Comparison of ENCODE assay signal across 18 cellular contexts in genomic region chr9:127020526-127021078, GRCh38.
A peak's percentile ranks its signal among the peaks of the same experiment; 100 is the strongest.
DNase-seq lines count a peak whose midpoint lies in the region; ATAC-seq, FAIRE-seq and TF ChIP-seq lines count a peak whose summit lies in the region.
"Had no signal": no experiment of that assay in that cellular context is flagged by ENCODE, and none has a peak within 500 bp of the region (broad histone marks: within the 10 kb centered on the region; RNA-seq: fewer than 3 reads in every experiment).

No MANE protein-coding gene starts in this region.

- H3K4me3 ChIP-seq in breast epithelium (no peak overlapping the region), mammary epithelial cell (replicated peaks in 1 of 3; ENCODE audit: insufficient read depth in 1 of 3, low read depth in 2 of 3, low read length in 3 of 3) (no peak overlapping the region), GM12878 (no peak overlapping the region), tibial artery (no peak overlapping the region)
- H3K4me3 ChIP-seq: BLaER1 treated with 17β-estradiol and CSF1 and Interleukin-3, amounts not matched to agents 10 nM and 100 nM; PC-9 had no signal

- in situ Hi-C loops in mammary epithelial cell (cut with MboI; ENCODE audit: low sequenced_read_pairs in 2 of 2) (no loop called here), GM12878 (cut with MboI) (no loop called here)

- DNase-seq in breast epithelium (ENCODE audit: low spot score in 2 of 2) (no peak), mammary epithelial cell (no peak), GM12878 (ENCODE audit: low read depth, low spot score) (no peak), mesothelial cell of epicardium (ENCODE audit: low spot score in 2 of 2, unreplicated experiment in 2 of 2) (no peak), tibial artery (no peak), NCI-H2029 (lab: John Stamatoyannopoulos, UW) (no peak)
- DNase-seq: 8988T, DMS 273 treated with DMSO at 0.1 percent for 48 hours, EL, H7, NCI-H1436, NCI-H226, NCI-H69, PC-9, SHP77 had no signal

- peaks cover 6 to 14% of the 10 kb centered on the region in 2 donors for H3K4me1 ChIP-seq in breast epithelium
- H3K4me1 ChIP-seq in mammary epithelial cell (ENCODE audit: insufficient read depth, low read length) = no peaks in the 10 kb centered on the region
- peaks cover 3% of the 10 kb centered on the region; the same call in 1 of the 2 replicates for H3K4me1 ChIP-seq in GM12878 (ENCODE audit: control insufficient read depth, insufficient read depth, low read length)
- H3K4me1 ChIP-seq in tibial artery = peaks cover 6 to 26% (median 17%) of the 10 kb centered on the region in 4 donors

- H3K27ac ChIP-seq in breast epithelium (peak overlapping the region; percentile 30 to 86), mammary epithelial cell (ENCODE audit: insufficient read depth, low read depth, low read length) (no peak overlapping the region), GM12878 (ENCODE audit: control insufficient read depth, insufficient read depth) (no peak overlapping the region), tibial artery (peak overlapping the region; percentile 44 to 61)
- H3K27ac ChIP-seq: BLaER1 treated with 17β-estradiol and CSF1 and Interleukin-3, amounts not matched to agents 10 nM and 100 nM; PC-9 had no signal

- H2AFZ ChIP-seq in mammary epithelial cell (ENCODE audit: low read depth, low read length) (no peak overlapping the region), GM12878 (ENCODE audit: control insufficient read depth, low read depth, low read length) (no peak overlapping the region)
- H2AFZ ChIP-seq: PC-9 had no signal

- TF ChIP-seq RAD21 in GM12878 (IDR thresholded peaks at IDR 0.05; ENCODE audit: insufficient read depth, low read depth, low read length) = no peak

- TF ChIP-seq EP300 in GM12878 (IDR thresholded peaks at IDR 0.05; ENCODE audit: borderline replicate concordance in 1 of 2, control insufficient read depth in 1 of 2, low read depth in 2 of 2, low read length in 2 of 2) = no peak

- dilution Hi-C loops in mammary epithelial cell (cut with HindIII; ENCODE audit: low sequenced_read_pairs) = no loop called here

- no peak for TF ChIP-seq CTCF in breast epithelium (IDR thresholded peaks at IDR 0.05)
- no peak for TF ChIP-seq CTCF in mammary epithelial cell (conservative IDR thresholded peaks at IDR 0.05 in 1 of 2, IDR thresholded peaks at IDR 0.05 in 1 of 2; ENCODE audit: extremely low read depth in 1 of 2, insufficient read depth in 1 of 2, low read depth in 1 of 2, low read length in 2 of 2)
- TF ChIP-seq CTCF in GM12878 (IDR thresholded peaks at IDR 0.05 in 2 of 3, conservative IDR thresholded peaks at IDR 0.05 in 1 of 3; ENCODE audit: control insufficient read depth in 2 of 3, extremely low read depth in 1 of 3, insufficient read depth in 1 of 3, low read depth in 3 of 3, low read length in 3 of 3) = no peak
- no peak for TF ChIP-seq CTCF in mesothelial cell of epicardium (IDR thresholded peaks at IDR 0.05; ENCODE audit: unreplicated experiment)
- no peak for TF ChIP-seq CTCF in tibial artery (IDR thresholded peaks at IDR 0.05)

- BruUV-seq in mammary epithelial cell (replicated peaks; lab: Mats Ljungman, UMichigan) (no TSS peak), GM12878 (replicated peaks; lab: Mats Ljungman, UMichigan) (no TSS peak)

- H3K4me1 Mint-ChIP-seq in mesothelial cell of epicardium = peaks cover 38% of the 10 kb centered on the region

- no peaks in the 10 kb centered on the region for H4K20me1 ChIP-seq in mammary epithelial cell (ENCODE audit: insufficient read depth, low read length)
- no peaks in the 10 kb centered on the region for H4K20me1 ChIP-seq in GM12878 (ENCODE audit: control insufficient read depth, insufficient read depth)

- FAIRE-seq in GM12878 (lab: Jason Lieb, UNC) = no peak

- H3K27ac Mint-ChIP-seq in mesothelial cell of epicardium = peak overlapping the region; percentile 71

- H3K4me2 ChIP-seq in mammary epithelial cell (ENCODE audit: insufficient read depth, low read depth, low read length) = no peak overlapping the region
- H3K4me2 ChIP-seq in GM12878 (ENCODE audit: control insufficient read depth, insufficient read depth) = no peak overlapping the region
- H3K4me2 ChIP-seq: BLaER1 treated with 17β-estradiol and CSF1 and Interleukin-3, amounts not matched to agents 10 nM and 100 nM; PC-9 had no signal

- H3K9ac ChIP-seq in mammary epithelial cell (ENCODE audit: insufficient read depth, low read length) = no peak overlapping the region
- H3K9ac ChIP-seq in GM12878 (ENCODE audit: control insufficient read depth, insufficient read depth, low read length) = no peak overlapping the region
- H3K9ac ChIP-seq: BLaER1 treated with 17β-estradiol and CSF1 and Interleukin-3, amounts not matched to agents 10 nM and 100 nM had no signal

- ATAC-seq in GM12878 (peak; percentile 53), HG03520 (IDR thresholded peaks at IDR 0.05; ENCODE audit: unreplicated experiment) (no peak), GM18907 (IDR thresholded peaks at IDR 0.05; ENCODE audit: unreplicated experiment) (no peak)

- H3K4me3 Mint-ChIP-seq in mesothelial cell of epicardium = no peak overlapping the region

- H3K27me3 ChIP-seq in breast epithelium (no peaks in the 10 kb centered on the region), mammary epithelial cell (ENCODE audit: insufficient read depth, low read length) (peaks cover 17% of the 10 kb centered on the region), GM12878 (replicated peaks in 1 of 2; ENCODE audit: control insufficient read depth in 2 of 2, insufficient read depth in 2 of 2, low read length in 1 of 2) (no peaks in the 10 kb centered on the region), tibial artery (no peaks in the 10 kb centered on the region)
- H3K27me3 ChIP-seq: BLaER1 treated with 17β-estradiol and CSF1 and Interleukin-3, amounts not matched to agents 10 nM and 100 nM had no signal

- POLR2A ChIA-PET in GM12878 (lab: Charles Lee) = interaction anchor here (0.7 to 1.5 kb wide), 3 partner anchors 9 to 86 kb away, joined by 4 to 10 read pairs (median 4); no protein-coding TSS in a partner anchor

- H3K79me2 ChIP-seq in mammary epithelial cell (ENCODE audit: insufficient read depth, low read length) (no peaks in the 10 kb centered on the region), GM12878 (ENCODE audit: control insufficient read depth, insufficient read depth, low read length) (no peaks in the 10 kb centered on the region)

- H3K9me3 ChIP-seq in breast epithelium (no peaks in the 10 kb centered on the region), mammary epithelial cell (replicated peaks; ENCODE audit: insufficient read depth, low read length) (no peaks in the 10 kb centered on the region), GM12878 (replicated peaks; ENCODE audit: control insufficient read depth, insufficient read depth, low read length) (no peaks in the 10 kb centered on the region), tibial artery (no peaks in the 10 kb centered on the region)
- H3K9me3 ChIP-seq: BLaER1 treated with 17β-estradiol and CSF1 and Interleukin-3, amounts not matched to agents 10 nM and 100 nM had no signal

- RAD21 ChIA-PET in GM12878 (lab: Charles Lee; ENCODE audit: unreplicated experiment) = interaction anchor here (0.6 to 1.5 kb wide), 4 partner anchors 10 to 146 kb away, joined by 3 to 6 read pairs (median 4); no protein-coding TSS in a partner anchor

- H3K9me3 Mint-ChIP-seq in mesothelial cell of epicardium = no peaks in the 10 kb centered on the region

- no peaks in the 10 kb centered on the region for H3K36me3 Mint-ChIP-seq in mesothelial cell of epicardium

- no peaks in the 10 kb centered on the region for H3K27me3 Mint-ChIP-seq in mesothelial cell of epicardium (ENCODE audit: low read depth)

- CTCF ChIA-PET in mammary epithelial cell (lab: Charles Lee; ENCODE audit: low non-redundant PET) = no interaction called here
- CTCF ChIA-PET in GM12878 (lab: Yijun Ruan, JAX) = interaction anchor here (0.6 to 1.5 kb wide), 3 partner anchors 11 to 214 kb away, joined by 3 to 4 read pairs (median 3); no protein-coding TSS in a partner anchor

- H3K36me3 ChIP-seq in breast epithelium (no peaks in the 10 kb centered on the region), mammary epithelial cell (ENCODE audit: insufficient read depth, low read length) (no peaks in the 10 kb centered on the region), GM12878 (ENCODE audit: control insufficient read depth in 2 of 2, insufficient read depth in 2 of 2, low read length in 1 of 2) (no peaks in the 10 kb centered on the region), tibial artery (no peaks in the 10 kb centered on the region)
- H3K36me3 ChIP-seq: BLaER1 treated with 17β-estradiol and CSF1 and Interleukin-3, amounts not matched to agents 10 nM and 100 nM had no signal

- intact Hi-C loops in breast epithelium (cut with DNase I; ENCODE audit: low total_unique reads) (no loop called here), mammary epithelial cell (cut with micrococcal nuclease) (no loop called here), GM12878 (cut with micrococcal nuclease; ENCODE audit: unreplicated experiment) (no loop called here), tibial artery (cut with DNase I; ENCODE audit: low total_unique reads) (no loop called here)

- SMC1A ChIA-PET in GM12878 (lab: Charles Lee; ENCODE audit: uncharacterized antibody, unreplicated experiment) = interaction anchor here (1.0 to 4.9 kb wide), 7 partner anchors 10 to 98 kb away, joined by 3 to 17 read pairs (median 6); no protein-coding TSS in a partner anchor

- 92% methylated on average over 1 of the region's 1 CpG for WGBS in mammary epithelial cell (ENCODE audit: low coverage, missing lambda C conversion rate)
- WGBS in GM12878 (ENCODE audit: insufficient coverage, insufficient replicate concordance, low lambda C conversion rate, missing lambda C conversion rate) = 93% methylated on average over 1 of the region's 1 CpG

- TF ChIP-seq POLR2A in breast epithelium (IDR thresholded peaks at IDR 0.05) = no peak
- no peak for TF ChIP-seq POLR2A in GM12878 (IDR thresholded peaks at IDR 0.05; ENCODE audit: low read depth, low read length)

TF ChIP-seq in GM12878, 131 proteins besides CTCF, POLR2A, EP300 and RAD21:
- 0 out of 4 replicates have a peak, but pooled peaks of 1 of the 2 experiments have one; percentile 9 for TF ChIP-seq IKZF2 (IDR thresholded peaks at IDR 0.05)
- TF ChIP-seq YY1 (IDR thresholded peaks at IDR 0.05; ENCODE audit: low read depth, low read length) = no peak
- TF ChIP-seq ZNF24 (IDR thresholded peaks at IDR 0.05) = no peak
TF ChIP-seq in GM12878: peak in this region for 1.

Comparison
In these comparisons a context has a peak if more than half of its experiments do, and no peak if none do; other contexts are left out.
1. H3K27ac ChIP-seq: peak in breast epithelium (2 of 2) and tibial artery (2 of 2); none in mammary epithelial cell (single experiment) and GM12878 (single experiment).